Comparison of ENCODE assay signal across 8 cellular contexts in genomic region chr19:58546131-58546530, GRCh38. TPM values are rescaled to one million over a fixed set of nuclear protein-coding genes. Genes with fewer than 3 reads are reported as not detected.
A peak's percentile ranks its signal among the peaks of the same experiment; 100 is the strongest.
DNase-seq lines count a peak whose midpoint lies in the region; ATAC-seq lines count a peak whose summit lies in the region.

No MANE protein-coding gene starts in this region.

- H3K4me1 Mint-ChIP-seq in T-helper 2 cell treated with Interferon-gamma antibody and Interleukin-4, amounts not matched to agents 5 μg/mL and 100 μg/mL, for 36 hours (ENCODE audit: low read depth), result peaks cover 22% of the 10 kb centered on the region
- H3K4me1 Mint-ChIP-seq in activated T-helper 17 cell treated with anti-CD3 and anti-CD28 coated beads, Interleukin-2, amount 50 U/mL, for 72 hours, result peaks cover 26% of the 10 kb centered on the region
- peaks cover 51% of the 10 kb centered on the region for H3K4me1 Mint-ChIP-seq in stimulated activated naive CD8-positive, alpha-beta T cell treated with anti-CD3 and anti-CD28 coated beads, Interleukin-15, amount 100 ng/mL, for 72 hours

- peak overlapping the region; percentile 86 for H3K27ac Mint-ChIP-seq in T-helper 2 cell treated with Interferon-gamma antibody and Interleukin-4, amounts not matched to agents 5 μg/mL and 100 μg/mL, for 36 hours
- peak overlapping the region; percentile 91 for H3K27ac Mint-ChIP-seq in activated T-helper 17 cell treated with anti-CD3 and anti-CD28 coated beads, Interleukin-2, amount 50 U/mL, for 72 hours
- peak overlapping the region; percentile 88 to 97 for H3K27ac Mint-ChIP-seq in stimulated activated naive CD8-positive, alpha-beta T cell treated with anti-CD3 and anti-CD28 coated beads, Interleukin-15, amount 100 ng/mL, for 72 hours

- no peak for ATAC-seq in activated T-helper 17 cell treated with anti-CD3 and anti-CD28 coated beads, Interleukin-2, amount 50 U/mL, for 72 hours (replicated peaks)
- no peak for ATAC-seq in stimulated activated naive CD8-positive, alpha-beta T cell treated with anti-CD3 and anti-CD28 coated beads, Interleukin-15, amount 100 ng/mL, for 72 hours
- ATAC-seq in HG02852 (IDR thresholded peaks at IDR 0.05; ENCODE audit: unreplicated experiment), result no peak

- H3K9me3 Mint-ChIP-seq in T-helper 2 cell treated with Interferon-gamma antibody and Interleukin-4, amounts not matched to agents 5 μg/mL and 100 μg/mL, for 36 hours, result no peaks in the 10 kb centered on the region
- no peaks in the 10 kb centered on the region for H3K9me3 Mint-ChIP-seq in activated T-helper 17 cell treated with anti-CD3 and anti-CD28 coated beads, Interleukin-2, amount 50 U/mL, for 72 hours
- no peaks in the 10 kb centered on the region for H3K9me3 Mint-ChIP-seq in stimulated activated naive CD8-positive, alpha-beta T cell treated with anti-CD3 and anti-CD28 coated beads, Interleukin-15, amount 100 ng/mL, for 72 hours

- peaks cover 9% of the 10 kb centered on the region for H3K27me3 Mint-ChIP-seq in T-helper 2 cell treated with Interferon-gamma antibody and Interleukin-4, amounts not matched to agents 5 μg/mL and 100 μg/mL, for 36 hours (ENCODE audit: low read depth)
- no peaks in the 10 kb centered on the region for H3K27me3 Mint-ChIP-seq in activated T-helper 17 cell treated with anti-CD3 and anti-CD28 coated beads, Interleukin-2, amount 50 U/mL, for 72 hours
- peaks cover 16% of the 10 kb centered on the region for H3K27me3 Mint-ChIP-seq in stimulated activated naive CD8-positive, alpha-beta T cell treated with anti-CD3 and anti-CD28 coated beads, Interleukin-15, amount 100 ng/mL, for 72 hours

- no peaks in the 10 kb centered on the region for H3K9me3 ChIP-seq in iPS-18c (ENCODE audit: control insufficient read depth, insufficient read depth, low read length)

- peak overlapping the region; percentile 97 for H3K4me3 Mint-ChIP-seq in T-helper 2 cell treated with Interferon-gamma antibody and Interleukin-4, amounts not matched to agents 5 μg/mL and 100 μg/mL, for 36 hours
- peak overlapping the region; percentile 93 for H3K4me3 Mint-ChIP-seq in activated T-helper 17 cell treated with anti-CD3 and anti-CD28 coated beads, Interleukin-2, amount 50 U/mL, for 72 hours
- H3K4me3 Mint-ChIP-seq in stimulated activated naive CD8-positive, alpha-beta T cell treated with anti-CD3 and anti-CD28 coated beads, Interleukin-15, amount 100 ng/mL, for 72 hours, result peak overlapping the region; percentile 86 to 95

- no peak for DNase-seq in T-helper 2 cell treated with Interferon-gamma antibody and Interleukin-4, amounts not matched to agents 5 μg/mL and 100 μg/mL, for 36 hours (ENCODE audit: low spot score)
- DNase-seq in T-helper 2 cell (no peak), NCI-H1105 (lab: John Stamatoyannopoulos, UW) (no peak), dermis blood vessel endothelial cell (no peak)
- no peak for DNase-seq in stimulated activated naive CD8-positive, alpha-beta T cell treated with anti-CD3 and anti-CD28 coated beads, Interleukin-15, amount 100 ng/mL, for 72 hours

- H3K4me3 ChIP-seq in iPS-18c (ENCODE audit: insufficient read depth, low read depth, low read length), result peak overlapping the region; percentile 70

- H3K36me3 Mint-ChIP-seq in T-helper 2 cell treated with Interferon-gamma antibody and Interleukin-4, amounts not matched to agents 5 μg/mL and 100 μg/mL, for 36 hours (ENCODE audit: low read depth), result peaks cover 56% of the 10 kb centered on the region
- H3K36me3 Mint-ChIP-seq in activated T-helper 17 cell treated with anti-CD3 and anti-CD28 coated beads, Interleukin-2, amount 50 U/mL, for 72 hours (ENCODE audit: low read depth), result peaks cover 75% of the 10 kb centered on the region

RNA-seq across cellular contexts. Expression of gene TRIM28, which starts 2.3 kb away (rescaled TPM):
- 100 to 1,000 TPM; 336 to 455 TPM for total RNA-seq in activated T-helper 17 cell treated with anti-CD3 and anti-CD28 coated beads, Interleukin-2, amount 50 U/mL, for 72 hours
- total RNA-seq in dermis blood vessel endothelial cell, result 259 and 492 TPM in 2 replicates

RNA-seq across cellular contexts. Expression of gene CHMP2A, which starts 8.8 kb away (rescaled TPM):
- total RNA-seq in activated T-helper 17 cell treated with anti-CD3 and anti-CD28 coated beads, Interleukin-2, amount 50 U/mL, for 72 hours, result 10 to 100 TPM; 79.0 to 95.8 TPM
- 84.6 and 107 TPM in 2 replicates for total RNA-seq in dermis blood vessel endothelial cell

RNA-seq across cellular contexts. Expression of gene UBE2M, which starts 12.3 kb away (rescaled TPM):
- 100 to 1,000 TPM; 102 to 141 TPM for total RNA-seq in activated T-helper 17 cell treated with anti-CD3 and anti-CD28 coated beads, Interleukin-2, amount 50 U/mL, for 72 hours
- total RNA-seq in dermis blood vessel endothelial cell, result 58.9 and 67.6 TPM in 2 replicates

RNA-seq across cellular contexts. Expression of gene ZBTB45, which starts 26.5 kb away (rescaled TPM):
- total RNA-seq in activated T-helper 17 cell treated with anti-CD3 and anti-CD28 coated beads, Interleukin-2, amount 50 U/mL, for 72 hours, result 10 to 100 TPM; 11.0 to 14.3 TPM
- total RNA-seq in dermis blood vessel endothelial cell, result 6.1 and 9.3 TPM in 2 replicates

RNA-seq across cellular contexts. Expression of gene MZF1, which starts 27.0 kb away (rescaled TPM):
- total RNA-seq in activated T-helper 17 cell treated with anti-CD3 and anti-CD28 coated beads, Interleukin-2, amount 50 U/mL, for 72 hours, result 10 to 100 TPM; 26.6 to 57.9 TPM
- 14.5 and 15.8 TPM in 2 replicates for total RNA-seq in dermis blood vessel endothelial cell
